In the genomic region with DNA sequence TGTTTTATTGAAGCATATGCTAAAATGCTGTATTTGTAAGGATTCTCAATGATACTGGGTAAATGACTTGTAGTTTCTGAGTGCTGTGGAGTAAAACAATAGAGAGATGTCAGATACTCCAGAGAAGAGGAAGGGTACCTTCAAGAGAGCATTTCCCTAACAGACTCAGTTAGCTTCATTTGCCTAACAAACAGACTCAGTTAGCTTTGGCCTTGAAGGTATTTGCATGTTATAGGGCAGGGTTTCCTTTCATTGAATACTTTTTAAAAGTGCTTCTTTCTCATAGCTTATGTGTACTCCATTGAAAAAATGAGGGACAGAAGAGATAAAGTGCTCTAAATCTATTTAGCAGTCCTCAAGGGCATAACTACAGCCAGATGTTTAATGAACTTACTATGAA, we compare ENCODE assay signal across 1 cellular context.
TF ChIP-seq lines count a peak whose summit lies in the region.

No MANE protein-coding gene starts in this region.

TF ChIP-seq in SK-N-SH treated with all-trans-retinoic acid at 6 μM for 48 hours, 23 proteins besides CTCF, POLR2A, EP300 and RAD21 (continued from another document):
- TF ChIP-seq, protein P1, sequence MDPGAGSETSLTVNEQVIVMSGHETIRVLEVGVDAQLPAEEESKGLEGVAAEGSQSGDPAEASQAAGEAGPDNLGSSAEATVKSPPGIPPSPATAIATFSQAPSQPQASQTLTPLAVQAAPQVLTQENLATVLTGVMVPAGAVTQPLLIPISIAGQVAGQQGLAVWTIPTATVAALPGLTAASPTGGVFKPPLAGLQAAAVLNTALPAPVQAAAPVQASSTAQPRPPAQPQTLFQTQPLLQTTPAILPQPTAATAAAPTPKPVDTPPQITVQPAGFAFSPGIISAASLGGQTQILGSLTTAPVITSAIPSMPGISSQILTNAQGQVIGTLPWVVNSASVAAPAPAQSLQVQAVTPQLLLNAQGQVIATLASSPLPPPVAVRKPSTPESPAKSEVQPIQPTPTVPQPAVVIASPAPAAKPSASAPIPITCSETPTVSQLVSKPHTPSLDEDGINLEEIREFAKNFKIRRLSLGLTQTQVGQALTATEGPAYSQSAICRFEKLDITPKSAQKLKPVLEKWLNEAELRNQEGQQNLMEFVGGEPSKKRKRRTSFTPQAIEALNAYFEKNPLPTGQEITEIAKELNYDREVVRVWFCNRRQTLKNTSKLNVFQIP (CRISPR knock-in tag; IDR thresholded peaks at IDR 0.05; ENCODE audit: borderline replicate concordance, low read depth): no peak
- TF ChIP-seq PPARA (CRISPR knock-in tag; IDR thresholded peaks at IDR 0.05; ENCODE audit: borderline replicate concordance) (no peak), ESRRG (CRISPR knock-in tag; IDR thresholded peaks at IDR 0.05) (no peak), TOX (CRISPR knock-in tag; IDR thresholded peaks at IDR 0.05; ENCODE audit: borderline replicate concordance) (no peak), ZNF70 (CRISPR knock-in tag; IDR thresholded peaks at IDR 0.05) (no peak), ZC3H10 (CRISPR knock-in tag; IDR thresholded peaks at IDR 0.05) (no peak), TCF4 (CRISPR knock-in tag; IDR thresholded peaks at IDR 0.05; ENCODE audit: borderline replicate concordance) (no peak), ZNF8 (CRISPR knock-in tag; IDR thresholded peaks at IDR 0.05) (no peak), SNAI2 (CRISPR knock-in tag; IDR thresholded peaks at IDR 0.05) (no peak), CSDC2 (CRISPR knock-in tag; IDR thresholded peaks at IDR 0.05) (no peak), OSR1 (CRISPR knock-in tag; IDR thresholded peaks at IDR 0.05) (no peak), ZFP3 (CRISPR knock-in tag; IDR thresholded peaks at IDR 0.05) (no peak)
TF ChIP-seq in SK-N-SH treated with all-trans-retinoic acid at 6 μM for 48 hours: peak in this region for 0.
